ENCODE assay signal across 2 cellular contexts in the genomic region with DNA sequence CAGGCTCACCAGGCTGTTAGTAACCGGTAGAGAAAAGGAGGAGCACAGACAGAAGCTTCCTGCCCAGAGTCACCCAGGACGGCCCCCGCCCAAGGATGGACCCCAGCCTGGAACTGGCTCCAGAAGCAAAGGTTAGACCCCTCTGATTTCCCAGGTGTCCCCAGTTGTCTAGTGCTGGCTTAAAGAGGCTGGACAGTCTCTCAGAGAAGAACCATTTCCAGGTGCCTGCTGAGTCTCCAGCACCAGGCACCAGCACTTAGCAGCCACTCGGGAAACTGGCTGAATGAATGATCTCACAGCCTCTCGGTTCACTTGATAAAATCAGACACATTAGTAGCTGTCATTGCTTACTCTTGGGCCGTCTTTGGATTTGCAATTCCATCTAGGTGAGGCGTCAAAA.
TF ChIP-seq lines count a peak whose summit lies in the region.

No MANE protein-coding gene starts in this region.

TF ChIP-seq in WTC11, 78 proteins besides CTCF, POLR2A, EP300 and RAD21 (continued from another document and continues in another):
- TF ChIP-seq ZNF425 (CRISPR knock-in tag; conservative IDR thresholded peaks at IDR 0.05) (no peak), HMGA2 (CRISPR knock-in tag; IDR thresholded peaks at IDR 0.05) (no peak)
- TF ChIP-seq, protein P1, sequence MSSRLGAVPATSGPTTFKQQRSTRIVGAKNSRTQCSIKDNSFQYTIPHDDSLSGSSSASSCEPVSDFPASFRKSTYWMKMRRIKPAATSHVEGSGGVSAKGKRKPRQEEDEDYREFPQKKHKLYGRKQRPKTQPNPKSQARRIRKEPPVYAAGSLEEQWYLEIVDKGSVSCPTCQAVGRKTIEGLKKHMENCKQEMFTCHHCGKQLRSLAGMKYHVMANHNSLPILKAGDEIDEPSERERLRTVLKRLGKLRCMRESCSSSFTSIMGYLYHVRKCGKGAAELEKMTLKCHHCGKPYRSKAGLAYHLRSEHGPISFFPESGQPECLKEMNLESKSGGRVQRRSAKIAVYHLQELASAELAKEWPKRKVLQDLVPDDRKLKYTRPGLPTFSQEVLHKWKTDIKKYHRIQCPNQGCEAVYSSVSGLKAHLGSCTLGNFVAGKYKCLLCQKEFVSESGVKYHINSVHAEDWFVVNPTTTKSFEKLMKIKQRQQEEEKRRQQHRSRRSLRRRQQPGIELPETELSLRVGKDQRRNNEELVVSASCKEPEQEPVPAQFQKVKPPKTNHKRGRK (CRISPR knock-in tag; IDR thresholded peaks at IDR 0.05; ENCODE audit: borderline replicate concordance), result no peak
- TF ChIP-seq, protein P2, sequence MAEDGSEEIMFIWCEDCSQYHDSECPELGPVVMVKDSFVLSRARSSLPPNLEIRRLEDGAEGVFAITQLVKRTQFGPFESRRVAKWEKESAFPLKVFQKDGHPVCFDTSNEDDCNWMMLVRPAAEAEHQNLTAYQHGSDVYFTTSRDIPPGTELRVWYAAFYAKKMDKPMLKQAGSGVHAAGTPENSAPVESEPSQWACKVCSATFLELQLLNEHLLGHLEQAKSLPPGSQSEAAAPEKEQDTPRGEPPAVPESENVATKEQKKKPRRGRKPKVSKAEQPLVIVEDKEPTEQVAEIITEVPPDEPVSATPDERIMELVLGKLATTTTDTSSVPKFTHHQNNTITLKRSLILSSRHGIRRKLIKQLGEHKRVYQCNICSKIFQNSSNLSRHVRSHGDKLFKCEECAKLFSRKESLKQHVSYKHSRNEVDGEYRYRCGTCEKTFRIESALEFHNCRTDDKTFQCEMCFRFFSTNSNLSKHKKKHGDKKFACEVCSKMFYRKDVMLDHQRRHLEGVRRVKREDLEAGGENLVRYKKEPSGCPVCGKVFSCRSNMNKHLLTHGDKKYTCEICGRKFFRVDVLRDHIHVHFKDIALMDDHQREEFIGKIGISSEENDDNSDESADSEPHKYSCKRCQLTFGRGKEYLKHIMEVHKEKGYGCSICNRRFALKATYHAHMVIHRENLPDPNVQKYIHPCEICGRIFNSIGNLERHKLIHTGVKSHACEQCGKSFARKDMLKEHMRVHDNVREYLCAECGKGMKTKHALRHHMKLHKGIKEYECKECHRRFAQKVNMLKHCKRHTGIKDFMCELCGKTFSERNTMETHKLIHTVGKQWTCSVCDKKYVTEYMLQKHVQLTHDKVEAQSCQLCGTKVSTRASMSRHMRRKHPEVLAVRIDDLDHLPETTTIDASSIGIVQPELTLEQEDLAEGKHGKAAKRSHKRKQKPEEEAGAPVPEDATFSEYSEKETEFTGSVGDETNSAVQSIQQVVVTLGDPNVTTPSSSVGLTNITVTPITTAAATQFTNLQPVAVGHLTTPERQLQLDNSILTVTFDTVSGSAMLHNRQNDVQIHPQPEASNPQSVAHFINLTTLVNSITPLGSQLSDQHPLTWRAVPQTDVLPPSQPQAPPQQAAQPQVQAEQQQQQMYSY (CRISPR knock-in tag; IDR thresholded peaks at IDR 0.05), result no peak
- TF ChIP-seq, protein P3, sequence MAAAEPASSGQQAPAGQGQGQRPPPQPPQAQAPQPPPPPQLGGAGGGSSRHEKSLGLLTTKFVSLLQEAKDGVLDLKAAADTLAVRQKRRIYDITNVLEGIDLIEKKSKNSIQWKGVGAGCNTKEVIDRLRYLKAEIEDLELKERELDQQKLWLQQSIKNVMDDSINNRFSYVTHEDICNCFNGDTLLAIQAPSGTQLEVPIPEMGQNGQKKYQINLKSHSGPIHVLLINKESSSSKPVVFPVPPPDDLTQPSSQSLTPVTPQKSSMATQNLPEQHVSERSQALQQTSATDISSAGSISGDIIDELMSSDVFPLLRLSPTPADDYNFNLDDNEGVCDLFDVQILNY (CRISPR knock-in tag; IDR thresholded peaks at IDR 0.05), result no peak
- TF ChIP-seq, protein P4, sequence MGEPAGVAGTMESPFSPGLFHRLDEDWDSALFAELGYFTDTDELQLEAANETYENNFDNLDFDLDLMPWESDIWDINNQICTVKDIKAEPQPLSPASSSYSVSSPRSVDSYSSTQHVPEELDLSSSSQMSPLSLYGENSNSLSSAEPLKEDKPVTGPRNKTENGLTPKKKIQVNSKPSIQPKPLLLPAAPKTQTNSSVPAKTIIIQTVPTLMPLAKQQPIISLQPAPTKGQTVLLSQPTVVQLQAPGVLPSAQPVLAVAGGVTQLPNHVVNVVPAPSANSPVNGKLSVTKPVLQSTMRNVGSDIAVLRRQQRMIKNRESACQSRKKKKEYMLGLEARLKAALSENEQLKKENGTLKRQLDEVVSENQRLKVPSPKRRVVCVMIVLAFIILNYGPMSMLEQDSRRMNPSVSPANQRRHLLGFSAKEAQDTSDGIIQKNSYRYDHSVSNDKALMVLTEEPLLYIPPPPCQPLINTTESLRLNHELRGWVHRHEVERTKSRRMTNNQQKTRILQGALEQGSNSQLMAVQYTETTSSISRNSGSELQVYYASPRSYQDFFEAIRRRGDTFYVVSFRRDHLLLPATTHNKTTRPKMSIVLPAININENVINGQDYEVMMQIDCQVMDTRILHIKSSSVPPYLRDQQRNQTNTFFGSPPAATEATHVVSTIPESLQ (CRISPR knock-in tag; IDR thresholded peaks at IDR 0.05), result no peak
- TF ChIP-seq, protein P5, sequence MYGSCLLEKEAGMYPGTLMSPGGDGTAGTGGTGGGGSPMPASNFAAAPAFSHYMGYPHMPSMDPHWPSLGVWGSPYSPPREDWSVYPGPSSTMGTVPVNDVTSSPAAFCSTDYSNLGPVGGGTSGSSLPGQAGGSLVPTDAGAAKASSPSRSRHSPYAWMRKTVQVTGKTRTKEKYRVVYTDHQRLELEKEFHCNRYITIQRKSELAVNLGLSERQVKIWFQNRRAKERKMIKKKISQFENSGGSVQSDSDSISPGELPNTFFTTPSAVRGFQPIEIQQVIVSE (CRISPR knock-in tag; IDR thresholded peaks at IDR 0.05; ENCODE audit: borderline replicate concordance), result no peak

TF ChIP-seq in HepG2, 621 proteins besides CTCF, POLR2A, EP300 and RAD21 (continued from another document):
- TF ChIP-seq REPIN1 (CRISPR knock-in tag; IDR thresholded peaks at IDR 0.05; ENCODE audit: borderline replicate concordance, low read depth) (no peak), ZNF205 (CRISPR knock-in tag; IDR thresholded peaks at IDR 0.05) (no peak), KAT8 (CRISPR knock-in tag; IDR thresholded peaks at IDR 0.05) (no peak)
- TF ChIP-seq, protein P6, sequence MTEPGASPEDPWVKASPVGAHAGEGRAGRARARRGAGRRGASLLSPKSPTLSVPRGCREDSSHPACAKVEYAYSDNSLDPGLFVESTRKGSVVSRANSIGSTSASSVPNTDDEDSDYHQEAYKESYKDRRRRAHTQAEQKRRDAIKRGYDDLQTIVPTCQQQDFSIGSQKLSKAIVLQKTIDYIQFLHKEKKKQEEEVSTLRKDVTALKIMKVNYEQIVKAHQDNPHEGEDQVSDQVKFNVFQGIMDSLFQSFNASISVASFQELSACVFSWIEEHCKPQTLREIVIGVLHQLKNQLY (CRISPR knock-in tag; IDR thresholded peaks at IDR 0.05), result no peak
